In genomic region chr7:129664029-129665012, GRCh38 we compare ENCODE assay signal across 8 cellular contexts. TPM values are rescaled to one million over a fixed set of nuclear protein-coding genes. Genes with fewer than 3 reads are reported as not detected.
DNase-seq lines count a peak whose midpoint lies in the region; ATAC-seq, FAIRE-seq and TF ChIP-seq lines count a peak whose summit lies in the region.

No MANE protein-coding gene starts in this region.

- TF ChIP-seq CTCF in AG09319 (IDR thresholded peaks at IDR 0.05; ENCODE audit: low read depth, low read length) = peak; percentile 55
- peak; percentile 48 for TF ChIP-seq CTCF in GM13977 (IDR thresholded peaks at IDR 0.05; ENCODE audit: extremely low read depth, insufficient read depth, missing control alignments)
- peak; percentile 22 to 38 (median 22) for TF ChIP-seq CTCF in ascending aorta (IDR thresholded peaks at IDR 0.05)
- TF ChIP-seq CTCF in keratinocyte (optimal IDR thresholded peaks at IDR 0.05 in 1 of 3, IDR thresholded peaks at IDR 0.05 in 1 of 3, conservative IDR thresholded peaks at IDR 0.05 in 1 of 3; ENCODE audit: extremely low read depth in 1 of 3, insufficient read depth in 2 of 3, low read length in 3 of 3) = peak in 2 of 3 experiments; percentile 38 to 54
- TF ChIP-seq CTCF in uterus (IDR thresholded peaks at IDR 0.05) = peak in 2 of 4 experiments; percentile 6 to 26

- no peak overlapping the region for H3K9ac ChIP-seq in keratinocyte (ENCODE audit: control insufficient read depth, extremely low read depth, insufficient read depth, low read length)

- H3K27ac ChIP-seq in ascending aorta (no peak overlapping the region), keratinocyte (ENCODE audit: control insufficient read depth, insufficient read depth, low read length) (peak overlapping the region; percentile 57), uterus (no peak overlapping the region)

- peak overlapping the region; percentile 61 for H3K4me2 ChIP-seq in keratinocyte (ENCODE audit: control insufficient read depth, extremely low read depth, insufficient read depth, low read depth, low read length)

- peaks cover 4% of the 10 kb centered on the region for H4K20me1 ChIP-seq in keratinocyte (ENCODE audit: control insufficient read depth, extremely low read depth, insufficient read depth, low read length)

- no peaks in the 10 kb centered on the region for H3K4me1 ChIP-seq in ascending aorta
- H3K4me1 ChIP-seq in keratinocyte (ENCODE audit: control insufficient read depth, extremely low read depth, insufficient read depth, low read length) = peaks cover 14% of the 10 kb centered on the region
- no peaks in the 10 kb centered on the region for H3K4me1 ChIP-seq in uterus

- H3K9me3 ChIP-seq in ascending aorta (peaks cover 0 to 4% of the 10 kb centered on the region in 2 donors), keratinocyte (ENCODE audit: control insufficient read depth, low read depth, low read length) (no peaks in the 10 kb centered on the region), uterus (peaks cover 0 to 8% of the 10 kb centered on the region in 2 donors)

- FAIRE-seq in keratinocyte (lab: Jason Lieb, UNC) = peak; percentile 69

- dilution Hi-C loops in keratinocyte (cut with MboI; ENCODE audit: extremely low pct_ligation_motif_present, low sequenced_read_pairs) = no loop called here

- H2AFZ ChIP-seq in keratinocyte (ENCODE audit: control insufficient read depth, low read length) = no peak overlapping the region

- in situ Hi-C loops in GM13977 (cut with MboI; ENCODE audit: low pct_unique_long_range_greater_than_20kb, low sequenced_read_pairs, unreplicated experiment) = loop anchor here (25.0 kb wide), 1 partner anchor 348 kb away; no protein-coding TSS in a partner anchor

- no peaks in the 10 kb centered on the region for H3K79me2 ChIP-seq in keratinocyte (ENCODE audit: control insufficient read depth, insufficient read depth, low read length)

- no peak for ATAC-seq in GM19395 (IDR thresholded peaks at IDR 0.05; ENCODE audit: unreplicated experiment)

- H3K4me3 ChIP-seq in ascending aorta = no peak overlapping the region
- H3K4me3 ChIP-seq in keratinocyte (ENCODE audit: control insufficient read depth in 2 of 3, extremely low read depth in 1 of 3, insufficient read depth in 2 of 3, low read depth in 1 of 3, low read length in 3 of 3) = peak overlapping the region in 1 of 3 experiments; percentile 19
- no peak overlapping the region for H3K4me3 ChIP-seq in uterus

- H3K9me1 ChIP-seq in keratinocyte (ENCODE audit: control insufficient read depth, extremely low read depth, insufficient read depth, low read length) = no peaks in the 10 kb centered on the region

- no peaks in the 10 kb centered on the region for H3K27me3 ChIP-seq in ascending aorta
- no peaks in the 10 kb centered on the region for H3K27me3 ChIP-seq in keratinocyte (ENCODE audit: control insufficient read depth, extremely low read depth, insufficient read depth, low read length)
- no peaks in the 10 kb centered on the region for H3K27me3 ChIP-seq in uterus

- DNase-seq in AG09319 (ENCODE audit: extremely low read depth, low read depth) = peak; percentile 34
- DNase-seq in GM13977 (ENCODE audit: low spot score) = peak; percentile 71
- peak; percentile 45 for DNase-seq in NCI-H2171 (lab: John Stamatoyannopoulos, UW)
- DNase-seq in ascending aorta (ENCODE audit: low spot score in 2 of 2) = no peak
- DNase-seq in keratinocyte (ENCODE audit: low read depth, low spot score) = no peak
- DNase-seq in T1000 (lab: John Stamatoyannopoulos, UW) = no peak
- no peak for DNase-seq in uterus

- TF ChIP-seq POLR2A in uterus (IDR thresholded peaks at IDR 0.05) = no peak

- intact Hi-C loops in ascending aorta (cut with DNase I) (loop anchor here (2.0 to 5.0 kb wide), 2 partner anchors 160 to 348 kb away; no protein-coding TSS in a partner anchor), uterus (cut with DNase I; ENCODE audit: low total_unique reads) (no loop called here)

- peaks cover 14 to 27% of the 10 kb centered on the region in 2 donors for H3K36me3 ChIP-seq in ascending aorta
- peaks cover 0 to 2% of the 10 kb centered on the region in 2 experiments for H3K36me3 ChIP-seq in keratinocyte (ENCODE audit: control insufficient read depth in 2 of 2, extremely low read depth in 1 of 2, insufficient read depth in 2 of 2, low read length in 2 of 2)
- H3K36me3 ChIP-seq in uterus = no peaks in the 10 kb centered on the region

RNA-seq across cellular contexts. Expression of gene NRF1, which starts 52.8 kb away (rescaled TPM):
- total RNA-seq in ascending aorta (3.1 TPM), uterus (10 to 100 TPM; 18.2 to 56.5 (median 40.4) TPM)
- polyA plus RNA-seq in keratinocyte = 9.2 to 12.6 TPM (median 10.4 TPM) in 3 replicates
- polyA plus RNA-seq in keratinocyte (2011; ENCODE audit: low read depth) = 3.1 TPM
- polyA plus RNA-seq in keratinocyte (2011; cell fraction: cytosol; rRNA removed) = 6.7 and 7.0 TPM in 2 replicates
- 20.3 and 25.7 TPM in 2 replicates for polyA plus RNA-seq in keratinocyte (2011; cell fraction: nucleus; rRNA removed)
- 7.1 and 8.3 TPM in 2 replicates for polyA plus RNA-seq in keratinocyte (2012; ENCODE audit: low replicate concordance)
- polyA minus RNA-seq in keratinocyte = 17.2 to 28.9 TPM (median 22.8 TPM) in 3 replicates
- 9.0 TPM for polyA minus RNA-seq in keratinocyte (2011; cell fraction: cytosol; rRNA and poly(A)+ RNA removed)
- polyA minus RNA-seq in keratinocyte (2011; cell fraction: nucleus; rRNA and poly(A)+ RNA removed) = 12.3 and 29.0 TPM in 2 replicates

Comparison
In these comparisons a context has a peak if more than half of its experiments do, and no peak if none do; other contexts are left out.
1. DNase-seq: peak in AG09319 (single experiment), GM13977 (single experiment) and NCI-H2171 (single experiment); none in ascending aorta (0 of 2), keratinocyte (single experiment), T1000 (single experiment) and uterus (0 of 2).